ENCODE assay signal across 1 cellular context in genomic region chr16:89395150-89396142, GRCh38.
TF ChIP-seq lines count a peak whose summit lies in the region.

No MANE protein-coding gene starts in this region.

TF ChIP-seq in HepG2, 621 proteins besides CTCF, POLR2A, EP300 and RAD21 (continued from another document and continues in another):
- TF ChIP-seq ZFP91 (CRISPR knock-in tag; IDR thresholded peaks at IDR 0.05; ENCODE audit: borderline replicate concordance) (peak; percentile 89), FOXC1 (CRISPR knock-in tag; IDR thresholded peaks at IDR 0.05; ENCODE audit: borderline replicate concordance) (peak; percentile 99), XBP1 (CRISPR knock-in tag; IDR thresholded peaks at IDR 0.05) (no peak), PATZ1 (CRISPR knock-in tag; IDR thresholded peaks at IDR 0.05) (peak; percentile 88), SRF (IDR thresholded peaks at IDR 0.05; ENCODE audit: low read depth, low read length) (no peak), ZNF569 (CRISPR knock-in tag; IDR thresholded peaks at IDR 0.05; ENCODE audit: borderline replicate concordance) (peak; percentile 88; the same call in 1 of the 2 replicates), ZNF558 (CRISPR knock-in tag; IDR thresholded peaks at IDR 0.05; ENCODE audit: borderline replicate concordance) (no peak), CENPX (CRISPR knock-in tag; IDR thresholded peaks at IDR 0.05) (no peak), ZNF432 (CRISPR knock-in tag; IDR thresholded peaks at IDR 0.05; ENCODE audit: borderline replicate concordance) (no peak), FOXK1 (CRISPR knock-in tag; IDR thresholded peaks at IDR 0.05; ENCODE audit: borderline replicate concordance, low read depth) (peak; percentile 92; the same call in 1 of the 2 replicates), TRIM24 (CRISPR knock-in tag; IDR thresholded peaks at IDR 0.05) (peak; percentile 61), FOXM1 (CRISPR knock-in tag; IDR thresholded peaks at IDR 0.05) (no peak), SNAPC2 (CRISPR knock-in tag; IDR thresholded peaks at IDR 0.05) (no peak; the same call in 1 of the 2 replicates), ZBED4 (CRISPR knock-in tag; IDR thresholded peaks at IDR 0.05; ENCODE audit: borderline replicate concordance) (peak; percentile 97), PAWR (CRISPR knock-in tag; IDR thresholded peaks at IDR 0.05; ENCODE audit: borderline replicate concordance) (no peak), SPEN (CRISPR knock-in tag; IDR thresholded peaks at IDR 0.05; ENCODE audit: low read depth) (peak; percentile 95), ZNF672 (CRISPR knock-in tag; IDR thresholded peaks at IDR 0.05) (no peak), ZBTB2 (CRISPR knock-in tag; IDR thresholded peaks at IDR 0.05; ENCODE audit: low read depth) (peak; percentile 69; the same call in 1 of the 2 replicates), GATAD2A (CRISPR knock-in tag; IDR thresholded peaks at IDR 0.05) (peak; percentile 99), ZBTB43 (CRISPR knock-in tag; conservative IDR thresholded peaks at IDR 0.05) (peak; percentile 96), MEIS2 (CRISPR knock-in tag; IDR thresholded peaks at IDR 0.05) (peak; percentile 98), FOXK2 (IDR thresholded peaks at IDR 0.05) (no peak), ZFP36L1 (CRISPR knock-in tag; IDR thresholded peaks at IDR 0.05) (peak; percentile 98), ZNF768 (CRISPR knock-in tag; IDR thresholded peaks at IDR 0.05) (peak; percentile 47), ATF2 (CRISPR knock-in tag; IDR thresholded peaks at IDR 0.05) (peak; percentile 96), ZNF773 (CRISPR knock-in tag; IDR thresholded peaks at IDR 0.05; ENCODE audit: borderline replicate concordance) (no peak), HNRNPLL (IDR thresholded peaks at IDR 0.05; ENCODE audit: low read depth, low read length, poor library complexity, severe bottlenecking) (peak; percentile 43), E2F5 (CRISPR knock-in tag; conservative IDR thresholded peaks at IDR 0.05) (no peak), ZNF580 (CRISPR knock-in tag; IDR thresholded peaks at IDR 0.05; ENCODE audit: borderline replicate concordance, low read depth) (peak; percentile 98; the same call in 1 of the 2 replicates), PAXIP1 (CRISPR knock-in tag; conservative IDR thresholded peaks at IDR 0.05) (peak; percentile 95), ELF4 (CRISPR knock-in tag; IDR thresholded peaks at IDR 0.05; ENCODE audit: borderline replicate concordance) (peak; percentile 78; the same call in 1 of the 2 replicates), ZNF550 (CRISPR knock-in tag; IDR thresholded peaks at IDR 0.05; ENCODE audit: borderline replicate concordance) (0 out of 2 replicates have a peak, but pooled peaks have one; percentile 82), XRCC5 (optimal IDR thresholded peaks at IDR 0.05; ENCODE audit: low read length) (peak; percentile 94), MBNL3 (CRISPR knock-in tag; conservative IDR thresholded peaks at IDR 0.05) (no peak), ATF1 (CRISPR knock-in tag; IDR thresholded peaks at IDR 0.05) (0 out of 2 replicates have a peak, but pooled peaks have one; percentile 41), ELK4 (CRISPR knock-in tag; IDR thresholded peaks at IDR 0.05; ENCODE audit: borderline replicate concordance) (no peak), ZNF564 (CRISPR knock-in tag; IDR thresholded peaks at IDR 0.05) (peak; percentile 95), ZNF616 (CRISPR knock-in tag; IDR thresholded peaks at IDR 0.05; ENCODE audit: low read depth) (0 out of 2 replicates have a peak, but pooled peaks have one; percentile 87), GLMP (CRISPR knock-in tag; IDR thresholded peaks at IDR 0.05; ENCODE audit: borderline replicate concordance) (no peak), ATM (IDR thresholded peaks at IDR 0.05; ENCODE audit: borderline replicate concordance) (no peak), MTA1 (CRISPR knock-in tag; IDR thresholded peaks at IDR 0.05; ENCODE audit: borderline replicate concordance) (peak; percentile 99), TEAD3 (CRISPR knock-in tag; optimal IDR thresholded peaks at IDR 0.05; ENCODE audit: borderline replicate concordance) (peak; percentile 99), ZNF709 (CRISPR knock-in tag; IDR thresholded peaks at IDR 0.05) (peak; percentile 98), ZNF329 (CRISPR knock-in tag; IDR thresholded peaks at IDR 0.05; ENCODE audit: low read depth) (peak; percentile 44; the same call in 1 of the 2 replicates)
